In genomic region chr20:32444474-32445220, GRCh38 we compare ENCODE assay signal across 1 cellular context.
TF ChIP-seq lines count a peak whose summit lies in the region.

No MANE protein-coding gene starts in this region.

TF ChIP-seq in SK-N-SH, 30 proteins besides CTCF, POLR2A, EP300 and RAD21 (continued from another document):
- TF ChIP-seq FOXM1 (IDR thresholded peaks at IDR 0.05; ENCODE audit: low read depth) (no peak), ELF1 (IDR thresholded peaks at IDR 0.05) (no peak), TAF1 (IDR thresholded peaks at IDR 0.05; ENCODE audit: borderline replicate concordance, low read depth, low read length) (no peak)
